In genomic region chr6:116223355-116223754, GRCh38 we compare ENCODE assay signal across 20 cellular contexts. TPM values are rescaled to one million over a fixed set of nuclear protein-coding genes. Genes with fewer than 3 reads are reported as not detected.
DNase-seq lines count a peak whose midpoint lies in the region; ATAC-seq and TF ChIP-seq lines count a peak whose summit lies in the region.
"Had no signal": no experiment of that assay in that cellular context is flagged by ENCODE, and none has a peak within 500 bp of the region (broad histone marks: within the 10 kb centered on the region; RNA-seq: fewer than 3 reads in every experiment).

No MANE protein-coding gene starts in this region.

- H2AFZ ChIP-seq in GM23338: no peak overlapping the region
- H2AFZ ChIP-seq: GM23248 had no signal

- H3K9me3 Mint-ChIP-seq in GM23338: no peaks in the 10 kb centered on the region
- H3K9me3 Mint-ChIP-seq in endodermal cell: no peaks in the 10 kb centered on the region
- H3K9me3 Mint-ChIP-seq: CD4-positive, CD25-positive, alpha-beta regulatory T cell; CD8-positive, alpha-beta T cell; HFFc6 had no signal

- H3K4me3 ChIP-seq in GM23338 (no peak overlapping the region), HUES6 (ENCODE audit: low read depth, low read length) (no peak overlapping the region), endodermal cell (ENCODE audit: low read length) (peak overlapping the region; percentile 61), iPS-20b (ENCODE audit: low read length) (no peak overlapping the region; the same call in 1 of the 2 replicates)
- H3K4me3 ChIP-seq: BLaER1, GM12878, GM23248, HAP-1 had no signal

- H3K4me1 ChIP-seq in GM23338 (ENCODE audit: insufficient read depth) (peaks cover 19% of the 10 kb centered on the region), HUES6 (ENCODE audit: control insufficient read depth, insufficient read depth, low read length) (peaks cover 7% of the 10 kb centered on the region), endodermal cell (ENCODE audit: control insufficient read depth, insufficient read depth, low read length) (peaks cover 7% of the 10 kb centered on the region), iPS-20b (ENCODE audit: insufficient read depth, low read length) (peaks cover 9% of the 10 kb centered on the region; the same call in 1 of the 2 replicates)
- H3K4me1 ChIP-seq: BLaER1, Caco-2, HAP-1 had no signal

- CTCF ChIA-PET in GM10248 (lab: Yijun Ruan, JAX): interaction anchor here (1.1 to 1.3 kb wide), 3 partner anchors 8 to 65 kb away, joined by 3 to 4 read pairs (median 4); no protein-coding TSS in a partner anchor

- no peaks in the 10 kb centered on the region for H3K9me2 ChIP-seq in GM23338 (ENCODE audit: insufficient read depth)

- H3K36me3 ChIP-seq in GM23338 (ENCODE audit: insufficient read depth) (no peaks in the 10 kb centered on the region), HUES6 (ENCODE audit: control insufficient read depth, insufficient read depth, low read length) (no peaks in the 10 kb centered on the region), endodermal cell (ENCODE audit: control insufficient read depth, insufficient read depth, low read length) (peaks cover 4% of the 10 kb centered on the region), iPS-20b (ENCODE audit: insufficient read depth, low read depth, low read length) (peaks cover 4% of the 10 kb centered on the region; the same call in 1 of the 2 replicates)
- H3K36me3 ChIP-seq: BLaER1, HAP-1 had no signal

- no peaks in the 10 kb centered on the region for H3K79me2 ChIP-seq in GM23338 (replicated peaks; ENCODE audit: insufficient read depth)

- H3F3A ChIP-seq in GM23338 (replicated peaks; ENCODE audit: low read depth): no peaks in the 10 kb centered on the region

- WGBS in endodermal cell (ENCODE audit: insufficient coverage in 1 of 2, insufficient read length in 1 of 2), 2 experiments: 73 to 100% methylated on average over 1 to 3 of the region's 3 CpGs

- H3K36me3 Mint-ChIP-seq in GM23338 (ENCODE audit: low read depth) (no peaks in the 10 kb centered on the region), endodermal cell (ENCODE audit: low read depth) (peaks cover 14% of the 10 kb centered on the region)

- no peaks in the 10 kb centered on the region for H3K9me3 ChIP-seq in HUES6 (ENCODE audit: control insufficient read depth, insufficient read depth, low read depth, low read length)
- no peaks in the 10 kb centered on the region for H3K9me3 ChIP-seq in endodermal cell (ENCODE audit: control insufficient read depth, low read length)
- H3K9me3 ChIP-seq in iPS-20b (ENCODE audit: insufficient read depth, low read depth, low read length): no peaks in the 10 kb centered on the region
- H3K9me3 ChIP-seq: BLaER1, Caco-2, HAP-1 had no signal

- H3K4me1 Mint-ChIP-seq in GM23338: peaks cover 30% of the 10 kb centered on the region
- peaks cover 20% of the 10 kb centered on the region for H3K4me1 Mint-ChIP-seq in endodermal cell
- H3K4me1 Mint-ChIP-seq: B cell had no signal

- no peak for TF ChIP-seq CTCF in GM23338 (conservative IDR thresholded peaks at IDR 0.05; ENCODE audit: low read depth in 2 of 2)
- no peak for TF ChIP-seq CTCF in endodermal cell (conservative IDR thresholded peaks at IDR 0.05)
- no peak for TF ChIP-seq CTCF in GM10248 (IDR thresholded peaks at IDR 0.05; ENCODE audit: control extremely low read depth, extremely low read depth, low read depth, missing control alignments)

- peak; percentile 71 for ATAC-seq in GM23338
- no peak for ATAC-seq in HG02938 (IDR thresholded peaks at IDR 0.05; ENCODE audit: unreplicated experiment)
- ATAC-seq: CD8-positive, alpha-beta T cell; GM12878 had no signal

- peak overlapping the region; percentile 37; the same call in 1 of the 2 replicates for H3K27ac Mint-ChIP-seq in GM23338
- H3K27ac Mint-ChIP-seq in endodermal cell: no peak overlapping the region
- H3K27ac Mint-ChIP-seq: B cell; CD4-positive, CD25-positive, alpha-beta regulatory T cell; CD8-positive, alpha-beta T cell; HFFc6 had no signal

- DNase-seq in GM23338 (ENCODE audit: low spot score) (peak; percentile 42), endodermal cell (no peak), iPS-NIHi11 (ENCODE audit: low spot score) (no peak), GM10248 (ENCODE audit: extremely low spot score) (no peak)
- DNase-seq: Caco-2; CD4-positive, CD25-positive, alpha-beta regulatory T cell; CD8-positive, alpha-beta T cell; DMS153; DND-41; GM23248; HFFc6 had no signal

- H3K4me2 ChIP-seq in GM23338: peak overlapping the region; percentile 10; the same call in 1 of the 2 replicates
- H3K4me2 ChIP-seq: BLaER1 had no signal

- H3K9ac ChIP-seq in HUES6 (ENCODE audit: low read length): no peak overlapping the region
- H3K9ac ChIP-seq in endodermal cell (ENCODE audit: extremely low read depth, low read length, poor library complexity, severe bottlenecking): no peak overlapping the region
- H3K9ac ChIP-seq in iPS-20b (ENCODE audit: low read depth, low read length): no peak overlapping the region
- H3K9ac ChIP-seq: BLaER1, GM23248 had no signal

- peak overlapping the region; percentile 41; the same call in 1 of the 2 replicates for H3K27ac ChIP-seq in GM23338 (ENCODE audit: low read depth)
- peak overlapping the region; percentile 40; the same call in 1 of the 2 replicates for H3K27ac ChIP-seq in HUES6 (ENCODE audit: low read depth, low read length)
- peak overlapping the region; percentile 52 for H3K27ac ChIP-seq in endodermal cell (ENCODE audit: low read depth, low read length)
- H3K27ac ChIP-seq in iPS-20b (ENCODE audit: low read length): peak overlapping the region; percentile 61
- H3K27ac ChIP-seq: 22Rv1, BLaER1, C4-2B, GM23248 had no signal

- no peaks in the 10 kb centered on the region for H4K20me1 ChIP-seq in GM23338 (replicated peaks; ENCODE audit: insufficient read depth)
- H4K20me1 ChIP-seq: BLaER1 had no signal

- H3K4me3 Mint-ChIP-seq in GM23338: peak overlapping the region; percentile 10; the same call in 2 of the 3 replicates
- no peak overlapping the region for H3K4me3 Mint-ChIP-seq in endodermal cell
- H3K4me3 Mint-ChIP-seq: B cell; CD4-positive, CD25-positive, alpha-beta regulatory T cell; CD8-positive, alpha-beta T cell; HFFc6 had no signal

- POLR2A ChIA-PET in GM10248 (lab: Yijun Ruan, JAX): no interaction called here

- H3K27me3 Mint-ChIP-seq in GM23338 (ENCODE audit: insufficient read depth, low read depth, poor library complexity) (no peaks in the 10 kb centered on the region), endodermal cell (ENCODE audit: insufficient read depth) (no peaks in the 10 kb centered on the region)
- H3K27me3 Mint-ChIP-seq: B cell; CD4-positive, CD25-positive, alpha-beta regulatory T cell had no signal

- H3K27me3 ChIP-seq in GM23338 (ENCODE audit: insufficient read depth): no peaks in the 10 kb centered on the region
- no peaks in the 10 kb centered on the region for H3K27me3 ChIP-seq in HUES6 (ENCODE audit: control insufficient read depth, insufficient read depth, low read length)
- no peaks in the 10 kb centered on the region for H3K27me3 ChIP-seq in endodermal cell (ENCODE audit: control insufficient read depth, insufficient read depth, low read length, poor library complexity, severe bottlenecking)
- no peaks in the 10 kb centered on the region for H3K27me3 ChIP-seq in iPS-20b (ENCODE audit: insufficient read depth, low read length)
- H3K27me3 ChIP-seq: BLaER1 had no signal

RNA-seq across cellular contexts. Expression of gene TSPYL4, which starts 30.5 kb away (rescaled TPM):
- total RNA-seq in GM23338 (2014; rRNA removed; shearing (Covaris generic)): 16.2 and 19.8 TPM in 2 replicates
- polyA plus RNA-seq in GM23338 (2016; fragmentation: Nextera tagmentation; extraction: Ambion mirVana): 12.7 and 13.2 TPM in 2 replicates
- 10 to 100 TPM; 27.1 to 27.2 TPM for total RNA-seq in endodermal cell
- 43.8 TPM for polyA plus RNA-seq in endodermal cell (2013, experiment 1 of 2)
- polyA plus RNA-seq in endodermal cell (2013, experiment 2 of 2): 40.6 TPM

RNA-seq across cellular contexts. Expression of gene TSPYL1, which starts 56.4 kb away (rescaled TPM):
- total RNA-seq in GM23338 (2014; rRNA removed; shearing (Covaris generic)): 61.8 and 66.1 TPM in 2 replicates
- 24.6 and 24.9 TPM in 2 replicates for polyA plus RNA-seq in GM23338 (2016; fragmentation: Nextera tagmentation; extraction: Ambion mirVana)
- total RNA-seq in endodermal cell: 10 to 100 TPM; 73.4 to 80.6 TPM
- 50.7 TPM for polyA plus RNA-seq in endodermal cell (2013, experiment 1 of 2)
- 50.3 TPM for polyA plus RNA-seq in endodermal cell (2013, experiment 2 of 2)
